In the genomic region with DNA sequence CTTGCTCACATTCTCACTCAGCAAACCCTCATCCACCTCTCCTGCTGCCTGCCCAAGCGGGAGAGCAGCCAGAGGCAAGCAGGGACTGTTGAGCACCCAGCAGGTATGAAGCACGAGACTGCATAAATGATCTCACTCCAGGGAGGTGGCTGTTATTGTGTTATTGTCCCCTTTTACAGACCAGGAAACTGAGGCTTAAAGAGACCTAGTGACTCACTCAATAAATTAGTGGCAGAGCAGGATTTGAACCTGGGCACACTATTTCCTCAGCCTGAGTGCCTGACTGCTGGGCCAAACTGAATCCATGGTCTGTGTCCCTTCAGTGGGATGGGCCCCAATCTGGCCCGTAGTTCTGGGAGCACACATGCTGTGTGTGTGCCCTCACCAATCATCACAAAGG, we compare ENCODE assay signal across 22 cellular contexts. TPM values are rescaled to one million over a fixed set of nuclear protein-coding genes. Genes with fewer than 3 reads are reported as not detected.
A peak's percentile ranks its signal among the peaks of the same experiment; 100 is the strongest.
DNase-seq lines count a peak whose midpoint lies in the region; ATAC-seq, FAIRE-seq and TF ChIP-seq lines count a peak whose summit lies in the region.
"Had no signal": no experiment of that assay in that cellular context is flagged by ENCODE, and none has a peak within 500 bp of the region (broad histone marks: within the 10 kb centered on the region; RNA-seq: fewer than 3 reads in every experiment).

No MANE protein-coding gene starts in this region.

- DNase-seq in HTR-8/SVneo (ENCODE audit: insufficient read length, low spot score) = no peak
- DNase-seq in T-helper 17 cell = no peak
- DNase-seq in osteoblast (ENCODE audit: insufficient read length, low spot score, missing footprints) = peak; percentile 49
- no peak for DNase-seq in Ammon's horn (ENCODE audit: low spot score)
- DNase-seq in NCI-H146 treated with DMSO at 0.1 percent for 48 hours (lab: John Stamatoyannopoulos, UW; ENCODE audit: unreplicated experiment) = no peak
- DNase-seq in T-helper 1 cell = no peak
- no peak for DNase-seq in MG63
- DNase-seq: Calu3; CD4-positive, alpha-beta memory T cell; COR-L47; DMS53; DND-41; GM23248; H9 had no signal

- no peak overlapping the region for H3K4me3 Mint-ChIP-seq in T-helper 17 cell
- H3K4me3 Mint-ChIP-seq: B cell, CD14-positive monocyte, H9 had no signal

- TF ChIP-seq CTCF in osteoblast (IDR thresholded peaks at IDR 0.05; ENCODE audit: extremely low read depth, low read depth, low read length) = no peak

- no peak overlapping the region for H3K27ac ChIP-seq in osteoblast (ENCODE audit: low read depth, low read length)
- H3K27ac ChIP-seq: BLaER1 treated with 17β-estradiol and CSF1 and Interleukin-3, amounts not matched to agents 10 nM and 100 nM; GM23248 had no signal

- peak; percentile 75 for FAIRE-seq in HTR-8/SVneo (lab: Jason Lieb, UNC)
- FAIRE-seq: G401.6, GM12892, GM19239 had no signal

- H3K27me3 Mint-ChIP-seq in T-helper 17 cell = no peaks in the 10 kb centered on the region
- H3K27me3 Mint-ChIP-seq: B cell; CD4-positive, alpha-beta memory T cell had no signal

- no peaks in the 10 kb centered on the region for H3K79me2 ChIP-seq in osteoblast (ENCODE audit: insufficient read depth, low read length)

- peaks cover 19% of the 10 kb centered on the region for H3K4me1 Mint-ChIP-seq in T-helper 17 cell

- no peak overlapping the region for H3K4me2 ChIP-seq in osteoblast (ENCODE audit: insufficient read depth, low read length)

- H3K27ac Mint-ChIP-seq in T-helper 17 cell = peak overlapping the region; percentile 34
- H3K27ac Mint-ChIP-seq: B cell had no signal

- no peaks in the 10 kb centered on the region for H4K20me1 ChIP-seq in osteoblast (ENCODE audit: insufficient read depth, low read length)
- H4K20me1 ChIP-seq: BLaER1 treated with 17β-estradiol and CSF1 and Interleukin-3, amounts not matched to agents 10 nM and 100 nM had no signal

- H3K36me3 Mint-ChIP-seq in T-helper 17 cell (ENCODE audit: low read depth) = no peaks in the 10 kb centered on the region
- H3K36me3 Mint-ChIP-seq: CD14-positive monocyte; CD4-positive, alpha-beta memory T cell had no signal

- H3K4me1 ChIP-seq in osteoblast (ENCODE audit: insufficient read depth, low read length) = peaks cover 12% of the 10 kb centered on the region

- H3K27me3 ChIP-seq in osteoblast (ENCODE audit: insufficient read depth, low read length) = no peaks in the 10 kb centered on the region
- no peaks in the 10 kb centered on the region for H3K27me3 ChIP-seq in MG63

- H2AFZ ChIP-seq in osteoblast (ENCODE audit: low read length) = no peak overlapping the region
- H2AFZ ChIP-seq: GM23248 had no signal

- H3K36me3 ChIP-seq in osteoblast (ENCODE audit: insufficient read depth, low read length) (no peaks in the 10 kb centered on the region), MG63 (no peaks in the 10 kb centered on the region)
- H3K36me3 ChIP-seq: BLaER1 treated with 17β-estradiol and CSF1 and Interleukin-3, amounts not matched to agents 10 nM and 100 nM had no signal

- H3K4me3 ChIP-seq in osteoblast (ENCODE audit: insufficient read depth, low read length) (no peak overlapping the region), MG63 (no peak overlapping the region)
- H3K4me3 ChIP-seq: BLaER1 treated with 17β-estradiol and CSF1 and Interleukin-3, amounts not matched to agents 10 nM and 100 nM; GM23248 had no signal

- ATAC-seq in T-helper 17 cell (no peak), esophagus mucosa (peak; percentile 39)
- ATAC-seq: HCT116 had no signal

- no peaks in the 10 kb centered on the region for H3K9me3 ChIP-seq in T-helper 17 cell (ENCODE audit: control insufficient read depth, low read length, poor library complexity, severe bottlenecking)
- no peaks in the 10 kb centered on the region for H3K9me3 ChIP-seq in osteoblast (ENCODE audit: low read depth, low read length)
- no peaks in the 10 kb centered on the region for H3K9me3 ChIP-seq in MG63
- H3K9me3 ChIP-seq: BLaER1 treated with 17β-estradiol and CSF1 and Interleukin-3, amounts not matched to agents 10 nM and 100 nM had no signal

RNA-seq across cellular contexts. Expression of gene MAP2K3, which starts 12.3 kb away (rescaled TPM):
- total RNA-seq in T-helper 17 cell (10 to 100 TPM; 61.2 to 73.0 TPM), esophagus mucosa (41.3 TPM), osteoblast (24.5 and 27.5 TPM in 2 replicates)
- total RNA-seq in MG63 (2014; rRNA removed; shearing (Covaris generic); ENCODE audit: low replicate concordance) = 33.2 and 42.1 TPM in 2 replicates

RNA-seq across cellular contexts. Expression of gene NATD1, which starts 19.0 kb away (rescaled TPM):
- total RNA-seq in T-helper 17 cell (1 to 10 TPM; 4.9 to 8.4 TPM), esophagus mucosa (2.1 TPM), osteoblast (13.0 and 15.2 TPM in 2 replicates)
- total RNA-seq in MG63 (2014; rRNA removed; shearing (Covaris generic); ENCODE audit: low replicate concordance) = 0.36 TPM in 1 of 2 replicates, not detected in the other

RNA-seq across cellular contexts. Expression of gene TMEM11, which starts 58.3 kb away (rescaled TPM):
- 10 to 100 TPM; 10.3 to 17.2 TPM for total RNA-seq in T-helper 17 cell
- 21.1 TPM for total RNA-seq in esophagus mucosa
- 12.1 and 18.1 TPM in 2 replicates for total RNA-seq in osteoblast
- total RNA-seq in MG63 (2014; rRNA removed; shearing (Covaris generic); ENCODE audit: low replicate concordance) = 13.9 and 18.9 TPM in 2 replicates
